In the genomic region with DNA sequence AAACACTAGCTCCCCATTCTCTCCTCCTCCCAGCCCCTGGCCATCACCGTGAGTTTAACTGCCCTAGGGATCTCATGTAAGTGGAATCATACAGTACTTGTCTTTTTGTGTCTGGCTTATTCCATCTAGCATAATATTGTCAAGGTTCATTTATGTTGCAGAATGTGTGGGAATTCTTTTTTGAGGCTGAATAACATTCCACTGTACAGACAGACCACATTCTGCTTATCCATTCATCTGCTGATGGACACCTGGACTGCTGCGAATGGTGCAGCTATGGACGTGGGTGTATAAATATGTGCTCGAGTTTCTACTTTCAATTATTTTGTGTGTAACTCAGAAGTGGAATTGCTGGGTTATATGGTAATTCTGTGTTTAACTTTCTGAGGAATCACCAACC, we compare ENCODE assay signal across 17 cellular contexts.
A peak's percentile ranks its signal among the peaks of the same experiment; 100 is the strongest.
DNase-seq lines count a peak whose midpoint lies in the region; ATAC-seq, FAIRE-seq and TF ChIP-seq lines count a peak whose summit lies in the region.
"Had no signal": no experiment of that assay in that cellular context is flagged by ENCODE, and none has a peak within 500 bp of the region (broad histone marks: within the 10 kb centered on the region; RNA-seq: fewer than 3 reads in every experiment).

No MANE protein-coding gene starts in this region.

- TF ChIP-seq POLR2A in gastroesophageal sphincter (IDR thresholded peaks at IDR 0.05) = no peak

- H3K4me1 ChIP-seq in astrocyte (ENCODE audit: insufficient read depth, low read length) = peaks cover 52% of the 10 kb centered on the region
- peaks cover 0 to 17% of the 10 kb centered on the region in 2 donors for H3K4me1 ChIP-seq in right atrium auricular region
- peaks cover 0 to 11% (median 0%) of the 10 kb centered on the region in 3 donors for H3K4me1 ChIP-seq in gastroesophageal sphincter

- no peak for DNase-seq in activated naive CD8-positive, alpha-beta T cell treated with anti-CD3 and anti-CD28 coated beads, Interleukin-2, amount 50 U/mL, for 24 hours
- DNase-seq in activated naive CD8-positive, alpha-beta T cell treated with anti-CD3 and anti-CD28 coated beads for 36 hours = no peak
- DNase-seq in astrocyte (ENCODE audit: low read depth) (peak; percentile 97), kidney tubule cell (ENCODE audit: low spot score) (peak; percentile 54), right atrium auricular region (ENCODE audit: low spot score) (no peak), putamen (ENCODE audit: low spot score) (no peak)
- DNase-seq: 8988T, KG1, NCI-H1092 treated with DMSO at 0.1 percent for 48 hours, NCI-H2107, NCI-H226 had no signal

- peaks cover 2% of the 10 kb centered on the region for H3K4me1 Mint-ChIP-seq in activated naive CD8-positive, alpha-beta T cell treated with anti-CD3 and anti-CD28 coated beads, Interleukin-2, amount 50 U/mL, for 24 hours
- H3K4me1 Mint-ChIP-seq in activated naive CD8-positive, alpha-beta T cell treated with anti-CD3 and anti-CD28 coated beads for 36 hours = peaks cover 4% of the 10 kb centered on the region
- H3K4me1 Mint-ChIP-seq in astrocyte (ENCODE audit: low read depth, unreplicated experiment) = peaks cover 60% of the 10 kb centered on the region

- H3K27me3 ChIP-seq in astrocyte (ENCODE audit: insufficient read depth, low read length) (no peaks in the 10 kb centered on the region), right atrium auricular region (no peaks in the 10 kb centered on the region), gastroesophageal sphincter (no peaks in the 10 kb centered on the region)

- H3K27ac ChIP-seq in astrocyte (ENCODE audit: low read depth, low read length) (peak overlapping the region; percentile 93), right atrium auricular region (no peak overlapping the region), gastroesophageal sphincter (no peak overlapping the region)
- H3K27ac ChIP-seq: C4-2B, PC-9 had no signal

- no peak overlapping the region for H3K4me3 ChIP-seq in astrocyte (ENCODE audit: insufficient read depth, low read depth, low read length)
- no peak overlapping the region for H3K4me3 ChIP-seq in right atrium auricular region
- no peak overlapping the region for H3K4me3 ChIP-seq in gastroesophageal sphincter
- H3K4me3 ChIP-seq: GM23248, PC-9 had no signal

- no peak for TF ChIP-seq CTCF in astrocyte (IDR thresholded peaks at IDR 0.05; ENCODE audit: insufficient read depth, low read depth, low read length)
- no peak for TF ChIP-seq CTCF in right atrium auricular region (IDR thresholded peaks at IDR 0.05)
- TF ChIP-seq CTCF in gastroesophageal sphincter (IDR thresholded peaks at IDR 0.05) = no peak

- H2AFZ ChIP-seq in astrocyte (ENCODE audit: low read depth, low read length) = no peak overlapping the region
- H2AFZ ChIP-seq: GM23248, PC-9 had no signal

- H4K20me1 ChIP-seq in astrocyte (ENCODE audit: insufficient read depth, low read length) = peaks cover 13% of the 10 kb centered on the region

- ATAC-seq in activated naive CD8-positive, alpha-beta T cell treated with anti-CD3 and anti-CD28 coated beads, Interleukin-2, amount 50 U/mL, for 24 hours = no peak
- ATAC-seq in gastroesophageal sphincter = no peak
- ATAC-seq in HG03432 (IDR thresholded peaks at IDR 0.05; ENCODE audit: unreplicated experiment) = no peak

- FAIRE-seq in astrocyte (lab: Jason Lieb, UNC) = no peak
- FAIRE-seq: GM18507 had no signal

- WGBS in gastroesophageal sphincter (ENCODE audit: low coverage in 1 of 2), 2 donors = 66 to 67% methylated on average over 3 to 4 of the region's 4 CpGs

- no peaks in the 10 kb centered on the region for H3K9me3 ChIP-seq in astrocyte (ENCODE audit: insufficient read depth, low read depth, low read length)
- no peaks in the 10 kb centered on the region for H3K9me3 ChIP-seq in right atrium auricular region
- H3K9me3 ChIP-seq in gastroesophageal sphincter = no peaks in the 10 kb centered on the region

- H3K9me3 Mint-ChIP-seq in activated naive CD8-positive, alpha-beta T cell treated with anti-CD3 and anti-CD28 coated beads, Interleukin-2, amount 50 U/mL, for 24 hours = no peaks in the 10 kb centered on the region
- no peaks in the 10 kb centered on the region for H3K9me3 Mint-ChIP-seq in activated naive CD8-positive, alpha-beta T cell treated with anti-CD3 and anti-CD28 coated beads for 36 hours
- H3K9me3 Mint-ChIP-seq in astrocyte (ENCODE audit: unreplicated experiment) = peaks cover 10% of the 10 kb centered on the region

- H3K4me3 Mint-ChIP-seq in activated naive CD8-positive, alpha-beta T cell treated with anti-CD3 and anti-CD28 coated beads, Interleukin-2, amount 50 U/mL, for 24 hours = no peak overlapping the region
- H3K4me3 Mint-ChIP-seq in activated naive CD8-positive, alpha-beta T cell treated with anti-CD3 and anti-CD28 coated beads for 36 hours = no peak overlapping the region
- peak overlapping the region; percentile 6 for H3K4me3 Mint-ChIP-seq in astrocyte (ENCODE audit: unreplicated experiment)

- TF ChIP-seq EP300 in gastroesophageal sphincter (IDR thresholded peaks at IDR 0.05) = no peak

- H3K4me2 ChIP-seq in astrocyte (ENCODE audit: low read length) = peak overlapping the region; percentile 75
- H3K4me2 ChIP-seq: PC-9 had no signal

- H3K36me3 Mint-ChIP-seq in activated naive CD8-positive, alpha-beta T cell treated with anti-CD3 and anti-CD28 coated beads, Interleukin-2, amount 50 U/mL, for 24 hours (ENCODE audit: low read depth) = peaks cover 8% of the 10 kb centered on the region
- H3K36me3 Mint-ChIP-seq in activated naive CD8-positive, alpha-beta T cell treated with anti-CD3 and anti-CD28 coated beads for 36 hours = peaks cover 16% of the 10 kb centered on the region
- peaks cover 27% of the 10 kb centered on the region for H3K36me3 Mint-ChIP-seq in astrocyte (ENCODE audit: low read depth, unreplicated experiment)

- H3K79me2 ChIP-seq in astrocyte (ENCODE audit: insufficient read depth, low read length) = peaks cover 47% of the 10 kb centered on the region

- peak overlapping the region; percentile 1 for H3K27ac Mint-ChIP-seq in activated naive CD8-positive, alpha-beta T cell treated with anti-CD3 and anti-CD28 coated beads, Interleukin-2, amount 50 U/mL, for 24 hours
- no peak overlapping the region for H3K27ac Mint-ChIP-seq in activated naive CD8-positive, alpha-beta T cell treated with anti-CD3 and anti-CD28 coated beads for 36 hours
- H3K27ac Mint-ChIP-seq in astrocyte (ENCODE audit: unreplicated experiment) = peak overlapping the region; percentile 89

- H3K27me3 Mint-ChIP-seq in activated naive CD8-positive, alpha-beta T cell treated with anti-CD3 and anti-CD28 coated beads, Interleukin-2, amount 50 U/mL, for 24 hours = no peaks in the 10 kb centered on the region
- no peaks in the 10 kb centered on the region for H3K27me3 Mint-ChIP-seq in activated naive CD8-positive, alpha-beta T cell treated with anti-CD3 and anti-CD28 coated beads for 36 hours
- H3K27me3 Mint-ChIP-seq in astrocyte (ENCODE audit: low read depth, unreplicated experiment) = no peaks in the 10 kb centered on the region

- no peaks in the 10 kb centered on the region for H3K36me3 ChIP-seq in astrocyte (ENCODE audit: insufficient read depth, low read length)
- no peaks in the 10 kb centered on the region for H3K36me3 ChIP-seq in right atrium auricular region
- H3K36me3 ChIP-seq in gastroesophageal sphincter = peaks cover 0 to under 1% of the 10 kb centered on the region in 2 donors

- peak overlapping the region; percentile 78 for H3K9ac ChIP-seq in astrocyte (ENCODE audit: low read length)
- H3K9ac ChIP-seq: GM23248 had no signal

Comparison
In these comparisons a context has a peak if more than half of its experiments do, and no peak if none do; other contexts are left out.
1. DNase-seq: peak in astrocyte (single experiment) and kidney tubule cell (single experiment); none in activated naive CD8-positive, alpha-beta T cell treated with anti-CD3 and anti-CD28 coated beads, Interleukin-2, amount 50 U/mL, for 24 hours (single experiment), activated naive CD8-positive, alpha-beta T cell treated with anti-CD3 and anti-CD28 coated beads for 36 hours (single experiment), right atrium auricular region (single experiment) and putamen (single experiment).